In genomic region chr6:25601797-25602679, GRCh38 we compare ENCODE assay signal across 8 cellular contexts. TPM values are rescaled to one million over a fixed set of nuclear protein-coding genes. Genes with fewer than 3 reads are reported as not detected.
A peak's percentile ranks its signal among the peaks of the same experiment; 100 is the strongest.
DNase-seq lines count a peak whose midpoint lies in the region; ATAC-seq and TF ChIP-seq lines count a peak whose summit lies in the region.

No MANE protein-coding gene starts in this region.

- no peaks in the 10 kb centered on the region for H3K27me3 ChIP-seq in A673 (replicated peaks; ENCODE audit: insufficient read depth, low read depth, low read length, poor library complexity)
- no peaks in the 10 kb centered on the region for H3K27me3 ChIP-seq in liver (ENCODE audit: control insufficient read depth in 4 of 4, insufficient read depth in 4 of 4, low read length in 3 of 4)

- no peak overlapping the region for H3K4me3 ChIP-seq in A673 (ENCODE audit: low read depth, low read length, poor library complexity, severe bottlenecking)
- no peak overlapping the region for H3K4me3 ChIP-seq in liver (ENCODE audit: low read depth in 1 of 3, low read length in 3 of 3)

- H3K27ac Mint-ChIP-seq in brain = peak overlapping the region in 3 of 5 experiments; percentile 8 to 87 (median 78)
- H3K27ac Mint-ChIP-seq in T-helper 2 cell treated with Interferon-gamma antibody and Interleukin-4, amounts not matched to agents 5 μg/mL and 100 μg/mL, for 36 hours = no peak overlapping the region

- WGBS in liver = 26% methylated on average over 4 of the region's 4 CpGs

- H3K36me3 ChIP-seq in A673 (ENCODE audit: insufficient read depth, low read length, poor library complexity, severe bottlenecking) (no peaks in the 10 kb centered on the region), liver (ENCODE audit: control insufficient read depth in 4 of 4, insufficient read depth in 3 of 4, low read depth in 1 of 4, low read length in 3 of 4) (peaks cover 0 to 2% (median 0%) of the 10 kb centered on the region in 4 donors)

- DNase-seq in A673 (ENCODE audit: low spot score) (peak; percentile 66), GM13976 (ENCODE audit: low spot score) (peak; percentile 39), NCI-H446 treated with DMSO at 0.1 percent for 48 hours (lab: John Stamatoyannopoulos, UW) (peak; percentile 40)
- DNase-seq in T-helper 2 cell treated with Interferon-gamma antibody and Interleukin-4, amounts not matched to agents 5 μg/mL and 100 μg/mL, for 36 hours (ENCODE audit: low spot score) = no peak

- H3K9me3 ChIP-seq in A673 (ENCODE audit: low read depth, low read length, poor library complexity, severe bottlenecking) (no peaks in the 10 kb centered on the region), liver (ENCODE audit: control insufficient read depth in 4 of 4, low read length in 3 of 4) (no peaks in the 10 kb centered on the region)

- intact Hi-C loops in A673 (cut with micrococcal nuclease; ENCODE audit: unreplicated experiment) = loop anchor here (1.0 to 5.0 kb wide), 2 partner anchors 110 to 379 kb away; no protein-coding TSS in a partner anchor

- peaks cover 7% of the 10 kb centered on the region for H3K4me1 Mint-ChIP-seq in brain
- peaks cover 2% of the 10 kb centered on the region for H3K4me1 Mint-ChIP-seq in T-helper 2 cell treated with Interferon-gamma antibody and Interleukin-4, amounts not matched to agents 5 μg/mL and 100 μg/mL, for 36 hours (ENCODE audit: low read depth)

- BruUV-seq in A673 (replicated peaks; lab: Mats Ljungman, UMichigan) = no TSS peak

- H3K27me3 Mint-ChIP-seq in brain = no peaks in the 10 kb centered on the region
- no peaks in the 10 kb centered on the region for H3K27me3 Mint-ChIP-seq in T-helper 2 cell treated with Interferon-gamma antibody and Interleukin-4, amounts not matched to agents 5 μg/mL and 100 μg/mL, for 36 hours (ENCODE audit: low read depth)

- no peak overlapping the region for H3K9ac ChIP-seq in liver (ENCODE audit: low read depth in 1 of 2, low read length in 2 of 2)

- TF ChIP-seq RAD21 in liver (IDR thresholded peaks at IDR 0.05) = peak; percentile 83 to 85

- peaks cover 5% of the 10 kb centered on the region for H3K36me3 Mint-ChIP-seq in brain
- no peaks in the 10 kb centered on the region for H3K36me3 Mint-ChIP-seq in T-helper 2 cell treated with Interferon-gamma antibody and Interleukin-4, amounts not matched to agents 5 μg/mL and 100 μg/mL, for 36 hours (ENCODE audit: low read depth)

- no peaks in the 10 kb centered on the region for H3K9me3 Mint-ChIP-seq in brain
- no peaks in the 10 kb centered on the region for H3K9me3 Mint-ChIP-seq in T-helper 2 cell treated with Interferon-gamma antibody and Interleukin-4, amounts not matched to agents 5 μg/mL and 100 μg/mL, for 36 hours

- H3K4me1 ChIP-seq in A673 (ENCODE audit: insufficient read depth, low read length, poor library complexity, severe bottlenecking) = no peaks in the 10 kb centered on the region
- no peaks in the 10 kb centered on the region for H3K4me1 ChIP-seq in liver (ENCODE audit: control insufficient read depth in 4 of 4, insufficient read depth in 4 of 4, low read length in 3 of 4)

- CTCF ChIA-PET in A673 (lab: Charles Lee) = interaction anchor here (0.6 kb wide), 1 partner anchor 415 kb away, joined by 3 read pairs; a partner anchor contains a TSS

- POLR2A ChIA-PET in A673 (lab: Charles Lee; ENCODE audit: low non-redundant PET) = no interaction called here

- no peak overlapping the region for H3K4me3 Mint-ChIP-seq in brain
- H3K4me3 Mint-ChIP-seq in T-helper 2 cell treated with Interferon-gamma antibody and Interleukin-4, amounts not matched to agents 5 μg/mL and 100 μg/mL, for 36 hours = no peak overlapping the region

- in situ Hi-C loops in GM13976 (cut with MboI; ENCODE audit: low sequenced_read_pairs, unreplicated experiment) = loop anchor here (25.0 kb wide), 1 partner anchor 740 kb away; no protein-coding TSS in a partner anchor

- H3K27ac ChIP-seq in A673 (ENCODE audit: low read depth, low read length, poor library complexity, severe bottlenecking) (no peak overlapping the region), liver (ENCODE audit: low read depth in 1 of 2, low read length in 2 of 2) (no peak overlapping the region)

- TF ChIP-seq CTCF in A673 (conservative IDR thresholded peaks at IDR 0.05; ENCODE audit: low read depth, low read length) (peak; percentile 64), GM13976 (IDR thresholded peaks at IDR 0.05; ENCODE audit: borderline replicate concordance, control extremely low read depth, extremely low read depth, insufficient read depth, missing control alignments) (peak; percentile 10), brain (conservative IDR thresholded peaks at IDR 0.05) (peak; percentile 83 to 86), liver (IDR thresholded peaks at IDR 0.05; ENCODE audit: low read depth, low read length, missing input control) (peak; percentile 53)

- ATAC-seq in GM18867 (IDR thresholded peaks at IDR 0.05; ENCODE audit: unreplicated experiment) = no peak
- ATAC-seq in HG02571 (IDR thresholded peaks at IDR 0.05; ENCODE audit: unreplicated experiment) = no peak

TF ChIP-seq in liver, 16 proteins besides CTCF, POLR2A, EP300 and RAD21:
- TF ChIP-seq JUND (IDR thresholded peaks at IDR 0.05) (no peak), REST (IDR thresholded peaks at IDR 0.05) (no peak), NR2F2 (IDR thresholded peaks at IDR 0.05) (no peak), SP1 (IDR thresholded peaks at IDR 0.05) (no peak), RXRA (IDR thresholded peaks at IDR 0.05) (no peak), YY1 (IDR thresholded peaks at IDR 0.05) (no peak), ATF3 (IDR thresholded peaks at IDR 0.05) (no peak), FOXA1 (IDR thresholded peaks at IDR 0.05) (no peak)

RNA-seq across cellular contexts. Expression of gene SCGN, which starts 50.0 kb away (rescaled TPM):
- not detected in 2 replicates for total RNA-seq in A673 (2021)
- polyA plus RNA-seq in brain (ENCODE audit: insufficient read depth, low read depth, low replicate concordance) = 383 TPM
- 1 to 10 TPM in 1 of 2 donors, under 1 TPM in 1; 0.28 to 5.0 TPM for total RNA-seq in liver
- 1 to 10 TPM in 1 of 2 donors, under 1 TPM in 1; 0.54 to 8.1 TPM for polyA plus RNA-seq in liver

Comparison
In these comparisons a context has a peak if more than half of its experiments do, and no peak if none do; other contexts are left out.
1. CTCF ChIP-seq: peak in every context shown above with its lines; median percentile 84 in brain; 64 in A673; 53 in liver; 10 in GM13976.